In genomic region chr17:16301963-16302855, GRCh38 we compare ENCODE assay signal across 1 cellular context.
TF ChIP-seq lines count a peak whose summit lies in the region.

No MANE protein-coding gene starts in this region.

TF ChIP-seq in HepG2, 621 proteins besides CTCF, POLR2A, EP300 and RAD21:
- TF ChIP-seq ZBTB33 (CRISPR knock-in tag; IDR thresholded peaks at IDR 0.05): peak; percentile 35; the same call in 1 of the 2 replicates
- peak; percentile 74; the same call in 1 of the 2 replicates for TF ChIP-seq ZBTB4 (CRISPR knock-in tag; IDR thresholded peaks at IDR 0.05; ENCODE audit: borderline replicate concordance)
- TF ChIP-seq ZBTB38 (CRISPR knock-in tag; IDR thresholded peaks at IDR 0.05): peak; percentile 66; the same call in 1 of the 2 replicates
- no peak for TF ChIP-seq MTERF4 (CRISPR knock-in tag; IDR thresholded peaks at IDR 0.05)
